Comparison of ENCODE assay signal across 17 cellular contexts in the genomic region with DNA sequence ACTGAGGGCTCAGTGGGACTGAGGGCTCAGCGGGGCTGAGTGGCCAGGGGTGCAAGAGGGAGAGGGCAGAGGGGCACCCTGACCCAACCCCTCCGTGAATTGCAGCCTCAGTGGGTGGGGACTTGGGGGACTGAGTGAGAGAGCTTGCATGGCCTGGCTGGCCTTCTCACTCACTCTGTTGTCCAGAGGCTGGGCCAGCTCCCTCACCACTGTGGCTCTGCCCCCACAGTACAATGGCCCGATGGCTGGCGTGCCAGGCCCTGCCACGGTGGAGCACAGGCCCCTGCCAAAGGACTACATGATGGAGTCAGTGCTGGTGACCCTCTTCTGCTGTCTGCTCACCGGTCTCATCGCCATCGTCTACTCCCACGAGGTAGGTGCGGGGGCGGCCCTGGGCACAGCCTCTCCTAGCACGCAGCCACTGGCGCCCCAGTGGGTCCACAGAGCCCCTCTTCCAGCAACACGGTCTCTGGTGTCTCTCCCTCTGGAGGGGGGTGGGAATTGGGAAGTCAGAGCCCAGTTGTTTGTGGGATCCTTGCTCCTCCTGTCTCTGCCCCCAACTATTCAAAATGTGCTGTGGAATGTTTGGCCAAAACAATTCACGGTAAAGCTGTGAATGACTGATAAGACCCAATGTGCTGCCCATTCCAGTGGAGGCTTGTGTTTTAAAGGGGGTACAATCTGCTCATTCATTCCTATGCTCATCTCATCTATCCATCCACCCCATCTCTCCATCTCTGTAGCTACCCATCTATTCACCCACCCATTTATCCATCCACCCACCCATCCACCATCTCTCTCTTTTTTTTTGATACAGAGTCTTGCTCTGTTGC. TPM values are rescaled to one million over a fixed set of nuclear protein-coding genes. Genes with fewer than 3 reads are reported as not detected.
DNase-seq lines count a peak whose midpoint lies in the region; ATAC-seq, FAIRE-seq and TF ChIP-seq lines count a peak whose summit lies in the region.
"Had no signal": no experiment of that assay in that cellular context is flagged by ENCODE, and none has a peak within 500 bp of the region (broad histone marks: within the 10 kb centered on the region; RNA-seq: fewer than 3 reads in every experiment).

No MANE protein-coding gene starts in this region.

- H3K79me2 ChIP-seq in osteoblast (ENCODE audit: insufficient read depth, low read length) (no peaks in the 10 kb centered on the region), H9 (ENCODE audit: insufficient read depth, low read length) (no peaks in the 10 kb centered on the region)

- no peak overlapping the region for H2BK15ac ChIP-seq in H9 (ENCODE audit: low read depth, low read length)

- H3K27ac Mint-ChIP-seq in WTC11 (no peak overlapping the region), endothelial cell (ENCODE audit: unreplicated experiment) (peak overlapping the region; percentile 0), H9 (peak overlapping the region in 1 of 3 experiments; percentile 78; a peak in 1 of 7 replicates)

- H3K4me2 ChIP-seq in osteoblast (ENCODE audit: insufficient read depth, low read length) (no peak overlapping the region), H9 (ENCODE audit: insufficient read depth, insufficient read length, low read length) (no peak overlapping the region)
- H3K4me2 ChIP-seq: BLaER1 treated with 17β-estradiol and CSF1 and Interleukin-3, amounts not matched to agents 10 nM and 100 nM had no signal

- H2BK20ac ChIP-seq in H9 (ENCODE audit: low read depth, low read length, poor library complexity, severe bottlenecking), result no peak overlapping the region

- ATAC-seq in WTC11, result no peak
- no peak for ATAC-seq in HG03439 (IDR thresholded peaks at IDR 0.05; ENCODE audit: unreplicated experiment)

- H4K20me1 ChIP-seq in osteoblast (ENCODE audit: insufficient read depth, low read length), result no peaks in the 10 kb centered on the region
- H4K20me1 ChIP-seq in H9 (ENCODE audit: control insufficient read depth, insufficient read depth, insufficient read length), result no peaks in the 10 kb centered on the region
- H4K20me1 ChIP-seq: BLaER1 treated with 17β-estradiol and CSF1 and Interleukin-3, amounts not matched to agents 10 nM and 100 nM had no signal

- CTCF ChIA-PET in WTC11 (lab: Charles Lee), result no interaction called here

- H3K27me3 Mint-ChIP-seq in WTC11 (ENCODE audit: low read depth), result peaks cover 55% of the 10 kb centered on the region
- peaks cover 29% of the 10 kb centered on the region for H3K27me3 Mint-ChIP-seq in endothelial cell (ENCODE audit: unreplicated experiment)
- H3K27me3 Mint-ChIP-seq in H9 (ENCODE audit: low read depth), result peaks cover 50% of the 10 kb centered on the region

- H3K9ac ChIP-seq in kidney (ENCODE audit: low read length in 2 of 2), result no peak overlapping the region
- H3K9ac ChIP-seq in H9 (ENCODE audit: extremely low read depth, insufficient read length, low read length), result no peak overlapping the region
- H3K9ac ChIP-seq: BLaER1 treated with 17β-estradiol and CSF1 and Interleukin-3, amounts not matched to agents 10 nM and 100 nM; GM23248 had no signal

- H2BK120ac ChIP-seq in H9 (ENCODE audit: low read depth, low read length, poor library complexity, severe bottlenecking), result no peak overlapping the region

- H3K4ac ChIP-seq in H9 (ENCODE audit: low read depth, low read length), result no peak overlapping the region

- H3K14ac ChIP-seq in H9 (ENCODE audit: insufficient read depth, low read length), result no peak overlapping the region

- no peaks in the 10 kb centered on the region for H3K4me1 ChIP-seq in osteoblast (ENCODE audit: insufficient read depth, low read length)
- H3K4me1 ChIP-seq in kidney (ENCODE audit: control insufficient read depth in 1 of 2, insufficient read depth in 1 of 2, low read depth in 1 of 2, low read length in 2 of 2), result no peaks in the 10 kb centered on the region
- no peaks in the 10 kb centered on the region; the same call in 1 of the 2 replicates for H3K4me1 ChIP-seq in H9 (ENCODE audit: insufficient read depth, low read length)
- H3K4me1 ChIP-seq: HAP-1 had no signal

- H3K9me3 Mint-ChIP-seq in WTC11, result peaks cover 18% of the 10 kb centered on the region
- no peaks in the 10 kb centered on the region for H3K9me3 Mint-ChIP-seq in endothelial cell (ENCODE audit: unreplicated experiment)
- H3K9me3 Mint-ChIP-seq in H9, result peaks cover 14 to 18% of the 10 kb centered on the region in 2 experiments; a peak in 4 of 5 replicates

- H3K36me3 Mint-ChIP-seq in WTC11 (peaks cover 2% of the 10 kb centered on the region; the same call in 1 of the 2 replicates), endothelial cell (ENCODE audit: low read depth, unreplicated experiment) (peaks cover 14% of the 10 kb centered on the region), H9 (ENCODE audit: insufficient read depth in 1 of 3, low read depth in 3 of 3) (peaks cover 0 to 8% (median 2%) of the 10 kb centered on the region in 3 experiments; a peak in 3 of 7 replicates)

- H3K23ac ChIP-seq in H9 (ENCODE audit: insufficient read length, low read depth, low read length), result no peak overlapping the region

- DNase-seq in AG20443 (ENCODE audit: low spot score) (peak; percentile 6), WTC11 (ENCODE audit: low spot score) (no peak), endothelial cell (ENCODE audit: low spot score) (no peak), osteoblast (ENCODE audit: insufficient read length, low spot score, missing footprints) (peak; percentile 55), kidney (no peak), H9 (no peak)
- no peak for DNase-seq in activated effector memory CD4-positive, alpha-beta T cell treated with anti-CD3 and anti-CD28 coated beads, Interleukin-2, amount 50 U/mL, for 16 hours
- DNase-seq: 8988T; Calu3; CD4-positive, CD25-positive, alpha-beta regulatory T cell; DMS 273 treated with DMSO at 0.1 percent for 48 hours; GM23248 had no signal

- no CpG with 5 or more reads among the region's 15 CpGs for WGBS in H9 (ENCODE audit: extremely low coverage, insufficient read length, low lambda C conversion rate)

- peaks cover 29% of the 10 kb centered on the region for H3K27me3 ChIP-seq in osteoblast (ENCODE audit: insufficient read depth, low read length)
- H3K27me3 ChIP-seq in H9 (ENCODE audit: insufficient read depth, low read length), result peaks cover 5% of the 10 kb centered on the region; the same call in 1 of the 2 replicates
- H3K27me3 ChIP-seq: BLaER1 treated with 17β-estradiol and CSF1 and Interleukin-3, amounts not matched to agents 10 nM and 100 nM had no signal

- H3K56ac ChIP-seq in H9 (ENCODE audit: insufficient read length, low read depth, low read length), result no peak overlapping the region

- no peak overlapping the region for H4K91ac ChIP-seq in H9 (ENCODE audit: insufficient read length, low read depth, low read length)

- H3K27ac ChIP-seq in osteoblast (ENCODE audit: low read depth, low read length), result no peak overlapping the region
- H3K27ac ChIP-seq in kidney (ENCODE audit: low read depth in 2 of 2, low read length in 2 of 2), result no peak overlapping the region
- H3K27ac ChIP-seq in H9 (ENCODE audit: insufficient read length, low read depth, low read length), result no peak overlapping the region
- H3K27ac ChIP-seq: BLaER1 treated with 17β-estradiol and CSF1 and Interleukin-3, amounts not matched to agents 10 nM and 100 nM; GM23248; HL-60 had no signal

- H2AFZ ChIP-seq in osteoblast (ENCODE audit: low read length) (no peak overlapping the region), H9 (ENCODE audit: low read length) (no peak overlapping the region)
- H2AFZ ChIP-seq: GM23248 had no signal

- FAIRE-seq in kidney (lab: Jason Lieb, UNC), result no peak

- H3T11ph ChIP-seq in H9 (ENCODE audit: low read length), result no peak overlapping the region

- POLR2A ChIA-PET in WTC11 (lab: Charles Lee), result interaction anchor here (0.5 to 1.5 kb wide), 2 partner anchors 10 to 173 kb away, joined by 3 to 4 read pairs; no protein-coding TSS in a partner anchor

- H3K36me3 ChIP-seq in osteoblast (ENCODE audit: insufficient read depth, low read length) (no peaks in the 10 kb centered on the region), kidney (ENCODE audit: control insufficient read depth in 1 of 2, insufficient read depth in 2 of 2, low read length in 2 of 2) (no peaks in the 10 kb centered on the region)
- H3K36me3 ChIP-seq: HAP-1 had no signal

- no peak overlapping the region for H2AK5ac ChIP-seq in H9 (ENCODE audit: insufficient read length, low read length)

- H3K9me3 ChIP-seq in osteoblast (ENCODE audit: low read depth, low read length) (peaks cover 2% of the 10 kb centered on the region), kidney (ENCODE audit: control insufficient read depth in 1 of 2, low read length in 2 of 2) (no peaks in the 10 kb centered on the region), H9 (ENCODE audit: control insufficient read depth, low read depth, low read length) (no peaks in the 10 kb centered on the region)
- H3K9me3 ChIP-seq: HAP-1 had no signal

- no peaks in the 10 kb centered on the region for H3K23me2 ChIP-seq in H9 (ENCODE audit: insufficient read length, low read depth, low read length, poor library complexity, severe bottlenecking)

- no peak overlapping the region for H2BK5ac ChIP-seq in H9 (ENCODE audit: insufficient read length, low read length)

- no peak for TF ChIP-seq CTCF in WTC11 (IDR thresholded peaks at IDR 0.05)
- no peak for TF ChIP-seq CTCF in endothelial cell (IDR thresholded peaks at IDR 0.05; ENCODE audit: unreplicated experiment)
- TF ChIP-seq CTCF in osteoblast (IDR thresholded peaks at IDR 0.05; ENCODE audit: extremely low read depth, low read depth, low read length), result no peak
- no peak for TF ChIP-seq CTCF in kidney (IDR thresholded peaks at IDR 0.05; ENCODE audit: borderline replicate concordance, extremely low read depth, insufficient read depth)
- no peak for TF ChIP-seq CTCF in H9 (conservative IDR thresholded peaks at IDR 0.05)

- no peak overlapping the region for H4K5ac ChIP-seq in H9 (ENCODE audit: insufficient read length, low read depth, low read length)

- H4K8ac ChIP-seq in H9 (replicated peaks; ENCODE audit: insufficient read length, low read depth, low read length), result no peak overlapping the region

- no peaks in the 10 kb centered on the region for H3K79me1 ChIP-seq in H9 (ENCODE audit: insufficient read depth, low read depth, low read length, poor library complexity, severe bottlenecking)

- intact Hi-C loops in kidney (cut with DNase I), result no loop called here

- no peak overlapping the region for H3K18ac ChIP-seq in H9 (ENCODE audit: insufficient read length, low read depth, low read length)

- no peak overlapping the region for H2BK12ac ChIP-seq in H9 (ENCODE audit: insufficient read length, low read depth, low read length)

- H3K4me3 Mint-ChIP-seq in WTC11 (peak overlapping the region; percentile 20), endothelial cell (ENCODE audit: unreplicated experiment) (peak overlapping the region; percentile 33), H9 (no peak overlapping the region)

- H3K4me3 ChIP-seq in osteoblast (ENCODE audit: insufficient read depth, low read length), result no peak overlapping the region
- no peak overlapping the region for H3K4me3 ChIP-seq in kidney (ENCODE audit: low read length in 2 of 2)
- H3K4me3 ChIP-seq: BLaER1 treated with 17β-estradiol and CSF1 and Interleukin-3, amounts not matched to agents 10 nM and 100 nM; GM23248; HAP-1 had no signal

- H3K4me1 Mint-ChIP-seq in WTC11 (peaks cover 3% of the 10 kb centered on the region; the same call in 1 of the 2 replicates), endothelial cell (ENCODE audit: unreplicated experiment) (peaks cover 13% of the 10 kb centered on the region), H9 (peaks cover 2 to 3% of the 10 kb centered on the region in 2 experiments)

RNA-seq across cellular contexts. Expression of gene PRRT1B, which starts 10.7 kb away (rescaled TPM):
- total RNA-seq in WTC11 (2021) (0.48 to 1.2 TPM (median 0.78 TPM) in 3 replicates), endothelial cell (ENCODE audit: unreplicated experiment) (not detected), osteoblast (not detected in 2 replicates), kidney (1.0 TPM), H9 (2021) (0.72 and 1.0 TPM in 2 replicates)
- not detected for polyA plus RNA-seq in kidney (ENCODE audit: insufficient read depth, low read depth, low replicate concordance)
- total RNA-seq: Calu3; CD4-positive, CD25-positive, alpha-beta regulatory T cell; Daoy; GM23248 had no signal
- polyA plus RNA-seq: CD4-positive, CD25-positive, alpha-beta regulatory T cell; GM23248 had no signal

RNA-seq across cellular contexts. Expression of gene UCK1, which starts 25.0 kb away (rescaled TPM):
- total RNA-seq in WTC11 (2021) (28.0 to 30.6 TPM (median 29.6 TPM) in 3 replicates), endothelial cell (ENCODE audit: unreplicated experiment) (23.0 TPM), osteoblast (19.5 and 22.4 TPM in 2 replicates), kidney (31.3 TPM), H9 (2021) (51.2 and 54.2 TPM in 2 replicates)
- 34.6 TPM for polyA plus RNA-seq in kidney (ENCODE audit: insufficient read depth, low read depth, low replicate concordance)

RNA-seq across cellular contexts. Expression of gene POMT1, which starts 53.3 kb away (rescaled TPM):
- total RNA-seq in WTC11 (2021), result 35.2 to 36.4 TPM (median 36.2 TPM) in 3 replicates
- 57.6 TPM for total RNA-seq in endothelial cell (ENCODE audit: unreplicated experiment)
- 32.6 and 33.9 TPM in 2 replicates for total RNA-seq in osteoblast
- total RNA-seq in kidney, result 36.5 TPM
- 32.3 TPM for polyA plus RNA-seq in kidney (ENCODE audit: insufficient read depth, low read depth, low replicate concordance)
- 34.0 and 34.1 TPM in 2 replicates for total RNA-seq in H9 (2021)

Comparison
In these comparisons a context has a peak if more than half of its experiments do, and no peak if none do; other contexts are left out.
1. DNase-seq: peak in AG20443 (single experiment) and osteoblast (single experiment); none in WTC11 (single experiment), endothelial cell (single experiment), kidney (single experiment), activated effector memory CD4-positive, alpha-beta T cell treated with anti-CD3 and anti-CD28 coated beads, Interleukin-2, amount 50 U/mL, for 16 hours (single experiment) and H9 (single experiment).
2. H3K4me3 Mint-ChIP-seq: peak in WTC11 (single experiment) and endothelial cell (single experiment); none in H9 (0 of 2).